9 cellular contexts compared by ENCODE assay signal in the genomic region with DNA sequence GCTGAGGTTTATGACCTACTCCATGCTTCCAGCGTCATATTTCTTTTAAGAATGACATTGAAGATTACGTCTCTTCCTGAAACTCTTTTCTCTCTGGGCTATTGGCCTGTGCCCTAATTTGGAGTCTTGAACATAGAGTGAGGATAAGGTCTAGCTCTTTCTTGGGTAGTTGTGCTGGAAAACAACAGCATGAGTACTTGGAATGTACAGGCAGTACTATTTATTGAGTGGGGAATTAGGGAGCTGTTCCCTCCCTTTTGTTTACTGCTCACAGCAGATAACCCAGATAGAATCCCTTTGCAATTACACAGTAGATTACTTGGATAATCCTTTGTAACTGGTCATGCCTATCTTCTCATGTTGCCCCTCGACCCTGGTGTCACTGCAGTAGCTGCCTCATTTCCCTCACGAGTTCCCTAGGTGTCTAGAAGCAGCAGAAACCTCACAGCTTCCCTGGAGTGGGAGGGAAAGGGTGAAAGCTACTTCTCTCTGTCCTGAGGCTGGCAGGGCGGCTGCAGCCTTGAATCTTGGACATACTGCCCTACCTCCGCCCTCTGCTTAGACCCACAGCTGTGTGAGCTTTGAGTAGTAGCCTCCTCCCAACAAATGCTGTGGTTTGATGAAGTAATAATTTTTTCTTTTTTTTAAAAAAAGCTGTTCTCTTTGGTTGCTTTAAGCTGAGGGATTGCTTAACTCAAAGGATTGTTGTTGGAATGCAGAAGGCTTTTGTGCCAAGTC.
DNase-seq lines count a peak whose midpoint lies in the region; ATAC-seq and TF ChIP-seq lines count a peak whose summit lies in the region.
"Had no signal": no experiment of that assay in that cellular context is flagged by ENCODE, and none has a peak within 500 bp of the region (broad histone marks: within the 10 kb centered on the region; RNA-seq: fewer than 3 reads in every experiment).

No MANE protein-coding gene starts in this region.

- H3K36me3 Mint-ChIP-seq in brain, result peaks cover 18% of the 10 kb centered on the region

- H3K27ac ChIP-seq in stomach, result peak overlapping the region in 4 of 5 donors; percentile 42 to 76 (median 70)

- DNase-seq in HS-27A (ENCODE audit: low read depth) (peak; percentile 69), kidney tubule cell (ENCODE audit: low spot score) (peak; percentile 47), stomach (peak; percentile 31), HuH-7 (ENCODE audit: low spot score) (no peak), retina (no peak)
- DNase-seq: NCI-H774 had no signal

- no peaks in the 10 kb centered on the region for H3K36me3 ChIP-seq in stomach

- no peaks in the 10 kb centered on the region for H3K9me3 ChIP-seq in stomach

- intact Hi-C loops in stomach (cut with DNase I; ENCODE audit: low total_unique reads), result no loop called here

- WGBS in stomach, 5 donors, result 33 to 57% (median 50%) methylated on average over 6 of the region's 6 CpGs

- H3K9me3 Mint-ChIP-seq in brain, result peaks cover 3 to 14% (median 7%) of the 10 kb centered on the region in 5 experiments

- no peak overlapping the region for H3K4me3 Mint-ChIP-seq in brain

- no peak overlapping the region for H3K4me3 ChIP-seq in stomach

- peak overlapping the region in 3 of 5 experiments; percentile 74 to 89 (median 84) for H3K27ac Mint-ChIP-seq in brain

- H3K4me1 Mint-ChIP-seq in brain, result peaks cover 26% of the 10 kb centered on the region

- no peak for TF ChIP-seq EP300 in stomach (IDR thresholded peaks at IDR 0.05)

- ATAC-seq in HG03135 (IDR thresholded peaks at IDR 0.05; ENCODE audit: unreplicated experiment) (no peak), GM19452 (IDR thresholded peaks at IDR 0.05; ENCODE audit: unreplicated experiment) (no peak)

- H3K4me1 ChIP-seq in stomach, result peaks cover 0 to 19% (median 8%) of the 10 kb centered on the region in 4 donors

- no peaks in the 10 kb centered on the region for H3K27me3 ChIP-seq in stomach

- no peaks in the 10 kb centered on the region for H3K27me3 Mint-ChIP-seq in brain

- TF ChIP-seq CTCF in brain (conservative IDR thresholded peaks at IDR 0.05) (no peak), stomach (IDR thresholded peaks at IDR 0.05) (no peak)

- no peak for TF ChIP-seq POLR2A in stomach (IDR thresholded peaks at IDR 0.05)

Comparison
In these comparisons a context has a peak if more than half of its experiments do, and no peak if none do; other contexts are left out.
1. DNase-seq: peak in HS-27A (single experiment), kidney tubule cell (single experiment) and stomach (single experiment); none in HuH-7 (single experiment) and retina (single experiment).